8 cellular contexts compared by ENCODE assay signal in the genomic region with DNA sequence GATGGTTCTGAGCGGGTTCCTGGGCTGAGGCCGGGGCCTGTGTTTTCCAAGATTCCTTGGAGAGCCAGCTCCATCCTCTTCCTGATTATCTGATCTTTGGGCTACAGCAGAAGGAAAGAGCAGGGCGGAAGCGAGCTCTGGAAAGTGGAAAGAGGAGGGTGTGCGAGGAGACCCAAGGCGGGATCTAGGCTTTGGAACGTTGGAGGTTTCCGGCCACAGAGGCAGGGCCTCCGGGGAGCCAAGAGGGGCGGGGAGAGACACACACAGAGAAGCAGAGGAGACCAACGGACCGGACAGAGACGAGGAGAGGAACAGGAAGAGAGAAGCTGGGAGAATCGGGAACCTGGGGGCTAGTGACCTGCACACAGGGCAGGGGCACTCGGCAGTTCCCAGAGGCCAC. TPM values are rescaled to one million over a fixed set of nuclear protein-coding genes. Genes with fewer than 3 reads are reported as not detected.
DNase-seq lines count a peak whose midpoint lies in the region; ATAC-seq and TF ChIP-seq lines count a peak whose summit lies in the region.

A gene with protein sequence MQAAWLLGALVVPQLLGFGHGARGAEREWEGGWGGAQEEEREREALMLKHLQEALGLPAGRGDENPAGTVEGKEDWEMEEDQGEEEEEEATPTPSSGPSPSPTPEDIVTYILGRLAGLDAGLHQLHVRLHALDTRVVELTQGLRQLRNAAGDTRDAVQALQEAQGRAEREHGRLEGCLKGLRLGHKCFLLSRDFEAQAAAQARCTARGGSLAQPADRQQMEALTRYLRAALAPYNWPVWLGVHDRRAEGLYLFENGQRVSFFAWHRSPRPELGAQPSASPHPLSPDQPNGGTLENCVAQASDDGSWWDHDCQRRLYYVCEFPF (plus strand): TSS at position 296 of the 400 bp plus-strand sequence. CDS start 162 bp downstream, outside the sequence.

- H3K27me3 ChIP-seq in DOHH2 (ENCODE audit: control insufficient read depth, low read length): peaks cover 4% of the 10 kb centered on the region

- TF ChIP-seq CTCF in DOHH2 (IDR thresholded peaks at IDR 0.05; ENCODE audit: low read depth, low read length, poor library complexity, severe bottlenecking): no peak
- TF ChIP-seq CTCF in endothelial cell (IDR thresholded peaks at IDR 0.05; ENCODE audit: unreplicated experiment): no peak
- TF ChIP-seq CTCF in natural killer cell (IDR thresholded peaks at IDR 0.05): no peak

- intact Hi-C loops in natural killer cell (cut with micrococcal nuclease): loop anchor here (10.0 kb wide), 1 partner anchor 82 kb away; no protein-coding TSS in a partner anchor

- no peaks in the 10 kb centered on the region for H3K36me3 ChIP-seq in DOHH2 (ENCODE audit: control insufficient read depth, low read length)

- H3K79me2 ChIP-seq in DOHH2 (ENCODE audit: control insufficient read depth, low read length): no peaks in the 10 kb centered on the region

- H3K27ac ChIP-seq in DOHH2 (ENCODE audit: low read depth, low read length): no peak within 1 kb of the TSS

- H3K27me3 Mint-ChIP-seq in endothelial cell (ENCODE audit: unreplicated experiment): peaks cover 19% of the 10 kb centered on the region
- H3K27me3 Mint-ChIP-seq in natural killer cell (ENCODE audit: low read depth in 2 of 2): peaks cover 19 to 32% of the 10 kb centered on the region in 2 donors

- no peaks in the 10 kb centered on the region for H3K9me2 ChIP-seq in DOHH2 (replicated peaks; ENCODE audit: control insufficient read depth, low read length)

- peak; percentile 86 for DNase-seq in RKO (ENCODE audit: low spot score)
- no peak for DNase-seq in endothelial cell (ENCODE audit: low spot score)
- DNase-seq in natural killer cell: no peak
- no peak for DNase-seq in D341Med (ENCODE audit: low spot score)
- no peak for DNase-seq in NCI-H1105 (lab: John Stamatoyannopoulos, UW)

- H3K36me3 Mint-ChIP-seq in endothelial cell (ENCODE audit: low read depth, unreplicated experiment) (peaks cover 18% of the 10 kb centered on the region), natural killer cell (no peaks in the 10 kb centered on the region)

- peak within 1 kb of the TSS; percentile 75 for H3K4me2 ChIP-seq in DOHH2 (ENCODE audit: low read length)

- H3K4me1 Mint-ChIP-seq in endothelial cell (ENCODE audit: unreplicated experiment) (no peaks in the 10 kb centered on the region), natural killer cell (peaks cover 0 to 58% of the 10 kb centered on the region in 2 donors)

- H3K4me1 ChIP-seq in DOHH2 (ENCODE audit: control insufficient read depth, low read length): peaks cover 30% of the 10 kb centered on the region

- H3K4me3 Mint-ChIP-seq in endothelial cell (ENCODE audit: unreplicated experiment): peak within 1 kb of the TSS; percentile 59
- peak within 1 kb of the TSS; percentile 85 for H3K4me3 Mint-ChIP-seq in natural killer cell

- H3K9me3 Mint-ChIP-seq in endothelial cell (ENCODE audit: unreplicated experiment) (peaks cover 24% of the 10 kb centered on the region), natural killer cell (no peaks in the 10 kb centered on the region)

- H3F3A ChIP-seq in DOHH2 (ENCODE audit: control insufficient read depth, insufficient read depth): no peaks in the 10 kb centered on the region

- H3K4me3 ChIP-seq in DOHH2 (ENCODE audit: low read length): peak within 1 kb of the TSS; percentile 72

- no peaks in the 10 kb centered on the region for H4K20me1 ChIP-seq in DOHH2 (ENCODE audit: control insufficient read depth, insufficient read depth, low read depth, low read length)

- ATAC-seq in natural killer cell (no peak), HG02571 (IDR thresholded peaks at IDR 0.05; ENCODE audit: unreplicated experiment) (no peak), HG02885 (IDR thresholded peaks at IDR 0.05; ENCODE audit: poor library complexity, unreplicated experiment) (no peak)

- H3K27ac Mint-ChIP-seq in endothelial cell (ENCODE audit: unreplicated experiment): peak within 1 kb of the TSS; percentile 17
- H3K27ac Mint-ChIP-seq in natural killer cell: peak within 1 kb of the TSS; percentile 61 to 86

- H3K9me3 ChIP-seq in DOHH2 (ENCODE audit: control insufficient read depth, insufficient read depth, low read length): no peaks in the 10 kb centered on the region

RNA-seq across cellular contexts. Expression of the gene that starts here (rescaled TPM):
- 37.3 TPM for total RNA-seq in endothelial cell (ENCODE audit: unreplicated experiment)
- 1 to 10 TPM; 2.3 to 4.0 (median 3.3) TPM for total RNA-seq in natural killer cell
